Comparison of ENCODE assay signal across 17 cellular contexts in genomic region chr9:129556576-129557191, GRCh38.
A peak's percentile ranks its signal among the peaks of the same experiment; 100 is the strongest.
DNase-seq lines count a peak whose midpoint lies in the region; ATAC-seq and TF ChIP-seq lines count a peak whose summit lies in the region.
"Had no signal": no experiment of that assay in that cellular context is flagged by ENCODE, and none has a peak within 500 bp of the region (broad histone marks: within the 10 kb centered on the region; RNA-seq: fewer than 3 reads in every experiment).

No MANE protein-coding gene starts in this region.

- 51 to 72% (median 67%) methylated on average over 10 of the region's 10 CpGs for WGBS in ovary, 3 donors

- H3K27me3 ChIP-seq in Panc1 (ENCODE audit: control insufficient read depth, insufficient read depth, low read length), result no peaks in the 10 kb centered on the region
- no peaks in the 10 kb centered on the region for H3K27me3 ChIP-seq in ovary
- H3K27me3 ChIP-seq in vagina, result no peaks in the 10 kb centered on the region
- H3K27me3 ChIP-seq: BE2C had no signal

- H3K27ac ChIP-seq in Panc1 (ENCODE audit: low read length), result peak overlapping the region; percentile 68
- H3K27ac ChIP-seq in ovary, result peak overlapping the region; percentile 49 to 88
- no peak overlapping the region for H3K27ac ChIP-seq in vagina
- H3K27ac ChIP-seq: lower lobe of right lung had no signal

- H3K4me3 ChIP-seq in Panc1 (ENCODE audit: low read depth in 2 of 2, low read length in 2 of 2) (no peak overlapping the region), ovary (no peak overlapping the region), vagina (no peak overlapping the region)
- H3K4me3 ChIP-seq: GM12878, lower lobe of right lung, skin epidermis had no signal

- no TSS peak for BruUV-seq in Panc1 (replicated peaks; lab: Mats Ljungman, UMichigan)

- H3K9me3 ChIP-seq in Panc1 (ENCODE audit: control insufficient read depth, insufficient read depth, low read depth, low read length), result no peaks in the 10 kb centered on the region
- H3K9me3 ChIP-seq in ovary, result no peaks in the 10 kb centered on the region
- H3K9me3 ChIP-seq in vagina, result no peaks in the 10 kb centered on the region
- H3K9me3 ChIP-seq: BE2C, lower lobe of right lung had no signal

- peak overlapping the region; percentile 32 for H3K4me3 Mint-ChIP-seq in glutamatergic neuron (ENCODE audit: unreplicated experiment)
- H3K4me3 Mint-ChIP-seq in activated naive CD8-positive, alpha-beta T cell treated with anti-CD3 and anti-CD28 coated beads, Interleukin-2, amount 50 U/mL, for 24 hours, result no peak overlapping the region
- H3K4me3 Mint-ChIP-seq: activated T-cell treated with anti-CD3 and anti-CD28 coated beads, Interleukin-2, amount 50 U/mL, for 24 hours; HFFc6; T-helper 2 cell treated with Interferon-gamma antibody and Interleukin-4, amounts not matched to agents 5 μg/mL and 100 μg/mL, for 36 hours had no signal

- H3K4me1 Mint-ChIP-seq in glutamatergic neuron (ENCODE audit: low read depth, unreplicated experiment), result peaks cover 23% of the 10 kb centered on the region
- no peaks in the 10 kb centered on the region for H3K4me1 Mint-ChIP-seq in activated naive CD8-positive, alpha-beta T cell treated with anti-CD3 and anti-CD28 coated beads, Interleukin-2, amount 50 U/mL, for 24 hours

- peak; percentile 53 for DNase-seq in ELF-1 (ENCODE audit: low read depth, low spot score)
- no peak for DNase-seq in Panc1 (ENCODE audit: low read depth, low spot score)
- DNase-seq in glutamatergic neuron, result no peak
- DNase-seq in ovary, result peak in 2 of 5 donors; percentile 24 to 39
- no peak for DNase-seq in activated naive CD8-positive, alpha-beta T cell treated with anti-CD3 and anti-CD28 coated beads, Interleukin-2, amount 50 U/mL, for 24 hours
- no peak for DNase-seq in COR-L47 (lab: John Stamatoyannopoulos, UW)
- no peak for DNase-seq in cerebellum (ENCODE audit: low spot score)
- DNase-seq in vagina (ENCODE audit: extremely low spot score in 2 of 2), result no peak
- DNase-seq: activated T-cell treated with anti-CD3 and anti-CD28 coated beads, Interleukin-2, amount 50 U/mL, for 24 hours; BE2C; DMS79 treated with DMSO at 0.1 percent for 48 hours; HFFc6; lower lobe of right lung; NCI-H2107 had no signal

- intact Hi-C loops in Panc1 (cut with micrococcal nuclease; ENCODE audit: unreplicated experiment) (no loop called here), ovary (cut with DNase I) (loop anchor here in 1 of 4 donors (10.0 kb wide), 1 partner anchor 48 kb away; no protein-coding TSS in a partner anchor), vagina (cut with DNase I) (loop anchor here (10.0 kb wide), 1 partner anchor 48 kb away; no protein-coding TSS in a partner anchor)

- CTCF ChIA-PET in Panc1 (lab: Charles Lee), result no interaction called here

- no peaks in the 10 kb centered on the region for H3K36me3 Mint-ChIP-seq in glutamatergic neuron (ENCODE audit: unreplicated experiment)
- H3K36me3 Mint-ChIP-seq in activated naive CD8-positive, alpha-beta T cell treated with anti-CD3 and anti-CD28 coated beads, Interleukin-2, amount 50 U/mL, for 24 hours (ENCODE audit: low read depth), result no peaks in the 10 kb centered on the region

- no peak for TF ChIP-seq EP300 in ovary (IDR thresholded peaks at IDR 0.05)

- H3K4me1 ChIP-seq in Panc1 (ENCODE audit: control insufficient read depth, insufficient read depth, low read length), result peaks cover 9% of the 10 kb centered on the region
- H3K4me1 ChIP-seq in ovary (ENCODE audit: insufficient read depth), result peaks cover 30% of the 10 kb centered on the region
- H3K4me1 ChIP-seq in vagina, result peaks cover 2% of the 10 kb centered on the region

- no peaks in the 10 kb centered on the region for H3K36me3 ChIP-seq in Panc1 (ENCODE audit: control insufficient read depth, insufficient read depth, low read length)
- H3K36me3 ChIP-seq in ovary, result no peaks in the 10 kb centered on the region
- H3K36me3 ChIP-seq in vagina, result no peaks in the 10 kb centered on the region
- H3K36me3 ChIP-seq: BE2C, lower lobe of right lung had no signal

- peaks cover 5% of the 10 kb centered on the region for H3K9me3 Mint-ChIP-seq in glutamatergic neuron (ENCODE audit: unreplicated experiment)
- H3K9me3 Mint-ChIP-seq in activated naive CD8-positive, alpha-beta T cell treated with anti-CD3 and anti-CD28 coated beads, Interleukin-2, amount 50 U/mL, for 24 hours, result no peaks in the 10 kb centered on the region
- H3K9me3 Mint-ChIP-seq: activated T-cell treated with anti-CD3 and anti-CD28 coated beads, Interleukin-2, amount 50 U/mL, for 24 hours; HFFc6; T-helper 2 cell treated with Interferon-gamma antibody and Interleukin-4, amounts not matched to agents 5 μg/mL and 100 μg/mL, for 36 hours had no signal

- in situ Hi-C loops in Panc1 (cut with HindIII; ENCODE audit: low pct_unique_long_range_greater_than_20kb, low sequenced_read_pairs), result no loop called here

- peaks cover 2% of the 10 kb centered on the region for H3K27me3 Mint-ChIP-seq in glutamatergic neuron (ENCODE audit: unreplicated experiment)
- H3K27me3 Mint-ChIP-seq in activated naive CD8-positive, alpha-beta T cell treated with anti-CD3 and anti-CD28 coated beads, Interleukin-2, amount 50 U/mL, for 24 hours, result peaks cover 7% of the 10 kb centered on the region

- TF ChIP-seq CTCF in Panc1 (IDR thresholded peaks at IDR 0.05) (no peak), glutamatergic neuron (IDR thresholded peaks at IDR 0.05; ENCODE audit: partially characterized antibody, unreplicated experiment) (no peak), ovary (IDR thresholded peaks at IDR 0.05) (no peak), vagina (IDR thresholded peaks at IDR 0.05) (no peak)

- TF ChIP-seq POLR2A in ovary (IDR thresholded peaks at IDR 0.05) (no peak), vagina (IDR thresholded peaks at IDR 0.05) (no peak)

- POLR2A ChIA-PET in Panc1 (lab: Charles Lee), result no interaction called here

- ATAC-seq in Panc1, result no peak
- ATAC-seq in activated naive CD8-positive, alpha-beta T cell treated with anti-CD3 and anti-CD28 coated beads, Interleukin-2, amount 50 U/mL, for 24 hours, result no peak
- ATAC-seq: GM12878 had no signal

- peak overlapping the region; percentile 62 for H3K27ac Mint-ChIP-seq in glutamatergic neuron (ENCODE audit: unreplicated experiment)
- no peak overlapping the region for H3K27ac Mint-ChIP-seq in activated naive CD8-positive, alpha-beta T cell treated with anti-CD3 and anti-CD28 coated beads, Interleukin-2, amount 50 U/mL, for 24 hours
- H3K27ac Mint-ChIP-seq: activated T-cell treated with anti-CD3 and anti-CD28 coated beads, Interleukin-2, amount 50 U/mL, for 24 hours; HFFc6; T-helper 2 cell treated with Interferon-gamma antibody and Interleukin-4, amounts not matched to agents 5 μg/mL and 100 μg/mL, for 36 hours had no signal
